22 cellular contexts compared by ENCODE assay signal in the genomic region with DNA sequence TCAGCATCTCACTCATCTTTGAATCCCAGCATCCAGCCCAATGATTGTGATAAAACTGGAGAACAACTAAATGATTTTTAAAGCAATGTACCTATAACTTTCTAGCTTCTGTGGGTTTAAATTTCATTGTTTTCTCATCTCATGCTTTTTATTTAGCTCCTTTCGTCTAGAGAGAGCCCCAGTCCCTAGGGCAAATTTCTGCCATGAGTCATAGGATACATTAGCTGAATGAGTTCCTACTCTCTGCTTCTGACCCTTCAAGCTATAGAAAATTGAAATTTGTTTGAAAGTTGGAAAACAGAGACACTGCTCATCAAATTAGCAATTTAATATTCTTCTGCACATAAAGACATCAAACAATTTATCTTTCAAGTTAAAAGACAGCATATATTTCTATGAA.
DNase-seq lines count a peak whose midpoint lies in the region; ATAC-seq, FAIRE-seq and TF ChIP-seq lines count a peak whose summit lies in the region.
"Had no signal": no experiment of that assay in that cellular context is flagged by ENCODE, and none has a peak within 500 bp of the region (broad histone marks: within the 10 kb centered on the region; RNA-seq: fewer than 3 reads in every experiment).

No MANE protein-coding gene starts in this region.

- H3K4me3 Mint-ChIP-seq in MCF 10A (ENCODE audit: unreplicated experiment): no peak overlapping the region
- no peak overlapping the region for H3K4me3 Mint-ChIP-seq in activated CD4-positive, alpha-beta memory T cell treated with anti-CD3 and anti-CD28 coated beads for 36 hours
- H3K4me3 Mint-ChIP-seq: activated naive CD8-positive, alpha-beta T cell treated with anti-CD3 and anti-CD28 coated beads, Interleukin-2, amount 50 U/mL, for 24 hours had no signal

- TF ChIP-seq POLR2A in breast epithelium (IDR thresholded peaks at IDR 0.05): no peak

- DNase-seq in MCF 10A (ENCODE audit: unreplicated experiment): peak; percentile 32
- no peak for DNase-seq in breast epithelium (ENCODE audit: low spot score in 2 of 2)
- DNase-seq in brain microvascular endothelial cell: peak; percentile 15
- peak in 1 of 2 donors; percentile 49 for DNase-seq in foreskin keratinocyte
- no peak for DNase-seq in nucleus accumbens (lab: John Stamatoyannopoulos, UW)
- DNase-seq in RCC 7860 (ENCODE audit: low spot score): no peak
- DNase-seq in activated CD4-positive, alpha-beta T cell treated with anti-CD3 and anti-CD28 coated beads, Interleukin-2, amount 50 U/mL, for 1 hour: no peak
- DNase-seq in activated CD4-positive, alpha-beta memory T cell treated with anti-CD3 and anti-CD28 coated beads for 36 hours: no peak
- DNase-seq: 8988T; activated CD4-positive, alpha-beta T cell treated with anti-CD3 and anti-CD28 coated beads for 48 hours; activated CD8-positive, alpha-beta memory T cell treated with anti-CD3 and anti-CD28 coated beads, Interleukin-2, amount 50 U/mL, for 4 hours; activated effector memory CD4-positive, alpha-beta T cell treated with anti-CD3 and anti-CD28 coated beads, Interleukin-2, amount 50 U/mL, for 16 hours; activated naive CD8-positive, alpha-beta T cell treated with anti-CD3 and anti-CD28 coated beads, Interleukin-2, amount 50 U/mL, for 24 hours; Calu3; caudate nucleus; erythroblast; left ventricle myocardium inferior; NCI-H526; retina; upper lobe of left lung had no signal

- H3K4me1 Mint-ChIP-seq in MCF 10A (ENCODE audit: insufficient read depth, unreplicated experiment): peaks cover 10% of the 10 kb centered on the region
- peaks cover 18% of the 10 kb centered on the region for H3K4me1 Mint-ChIP-seq in activated CD4-positive, alpha-beta memory T cell treated with anti-CD3 and anti-CD28 coated beads for 36 hours (ENCODE audit: low read depth)

- peaks cover 46% of the 10 kb centered on the region for H3K36me3 Mint-ChIP-seq in MCF 10A (ENCODE audit: insufficient read depth, unreplicated experiment)
- peaks cover 26% of the 10 kb centered on the region for H3K36me3 Mint-ChIP-seq in activated CD4-positive, alpha-beta memory T cell treated with anti-CD3 and anti-CD28 coated beads for 36 hours

- no peak for TF ChIP-seq CTCF in MCF 10A (IDR thresholded peaks at IDR 0.05; ENCODE audit: unreplicated experiment)
- no peak for TF ChIP-seq CTCF in breast epithelium (IDR thresholded peaks at IDR 0.05)
- no peak for TF ChIP-seq CTCF in brain microvascular endothelial cell (IDR thresholded peaks at IDR 0.05; ENCODE audit: low read depth, low read length, missing control alignments)
- TF ChIP-seq CTCF in foreskin keratinocyte (conservative IDR thresholded peaks at IDR 0.05): no peak

- in situ Hi-C loops in brain microvascular endothelial cell (cut with HindIII; ENCODE audit: low pct_ligation_motif_present, low sequenced_read_pairs): no loop called here

- H3K27ac Mint-ChIP-seq in MCF 10A (ENCODE audit: low read depth, unreplicated experiment): peak overlapping the region; percentile 29
- H3K27ac Mint-ChIP-seq in activated CD4-positive, alpha-beta memory T cell treated with anti-CD3 and anti-CD28 coated beads for 36 hours: no peak overlapping the region
- H3K27ac Mint-ChIP-seq: activated naive CD8-positive, alpha-beta T cell treated with anti-CD3 and anti-CD28 coated beads, Interleukin-2, amount 50 U/mL, for 24 hours had no signal

- intact Hi-C loops in MCF 10A (cut with micrococcal nuclease) (no loop called here), breast epithelium (cut with DNase I; ENCODE audit: low total_unique reads) (no loop called here)
- intact Hi-C loops in activated CD4-positive, alpha-beta memory T cell treated with anti-CD3 and anti-CD28 coated beads for 36 hours (cut with micrococcal nuclease): no loop called here

- no peak overlapping the region for H3K27ac ChIP-seq in breast epithelium
- H3K27ac ChIP-seq in brain microvascular endothelial cell: no peak overlapping the region
- no peak overlapping the region for H3K27ac ChIP-seq in foreskin keratinocyte
- H3K27ac ChIP-seq: neutrophil, upper lobe of left lung had no signal

- no peaks in the 10 kb centered on the region for H3K9me3 ChIP-seq in breast epithelium
- H3K9me3 ChIP-seq: left ventricle myocardium inferior, neutrophil, upper lobe of left lung had no signal

- CTCF ChIA-PET in MCF 10A (lab: Yijun Ruan, JAX): interaction anchor here (0.7 to 1.3 kb wide), 4 partner anchors 11 to 682 kb away, joined by 3 to 7 read pairs (median 3); no protein-coding TSS in a partner anchor
- CTCF ChIA-PET in activated CD4-positive, alpha-beta memory T cell treated with anti-CD3 and anti-CD28 coated beads for 36 hours (lab: Charles Lee): interaction anchor here (2.0 kb wide), 1 partner anchor 11 kb away, joined by 6 read pairs; no protein-coding TSS in a partner anchor

- no peaks in the 10 kb centered on the region for H3K36me3 ChIP-seq in breast epithelium
- no peaks in the 10 kb centered on the region for H3K36me3 ChIP-seq in brain microvascular endothelial cell (replicated peaks)
- H3K36me3 ChIP-seq: neutrophil, upper lobe of left lung had no signal

- BruUV-seq in MCF 10A (replicated peaks; lab: Mats Ljungman, UMichigan): no TSS peak

- H3K4me3 ChIP-seq in breast epithelium (no peak overlapping the region), brain microvascular endothelial cell (ENCODE audit: low read depth, low read length) (no peak overlapping the region)
- H3K4me3 ChIP-seq: left ventricle myocardium inferior, upper lobe of left lung had no signal

- no peaks in the 10 kb centered on the region for H3K27me3 Mint-ChIP-seq in MCF 10A (ENCODE audit: insufficient read depth, unreplicated experiment)
- no peaks in the 10 kb centered on the region for H3K27me3 Mint-ChIP-seq in activated CD4-positive, alpha-beta memory T cell treated with anti-CD3 and anti-CD28 coated beads for 36 hours
- H3K27me3 Mint-ChIP-seq: activated naive CD8-positive, alpha-beta T cell treated with anti-CD3 and anti-CD28 coated beads, Interleukin-2, amount 50 U/mL, for 24 hours had no signal

- peak; percentile 85 for ATAC-seq in foreskin keratinocyte
- ATAC-seq: activated naive CD8-positive, alpha-beta T cell treated with anti-CD3 and anti-CD28 coated beads, Interleukin-2, amount 50 U/mL, for 24 hours had no signal

- POLR2A ChIA-PET in MCF 10A (lab: Yijun Ruan, JAX): no interaction called here
- POLR2A ChIA-PET in activated CD4-positive, alpha-beta memory T cell treated with anti-CD3 and anti-CD28 coated beads for 36 hours (lab: Charles Lee): no interaction called here

- no peaks in the 10 kb centered on the region for H3K4me1 ChIP-seq in breast epithelium
- peaks cover 9% of the 10 kb centered on the region for H3K4me1 ChIP-seq in foreskin keratinocyte
- H3K4me1 ChIP-seq: upper lobe of left lung had no signal

- no peaks in the 10 kb centered on the region for H3K9me3 Mint-ChIP-seq in MCF 10A (ENCODE audit: unreplicated experiment)
- no peaks in the 10 kb centered on the region for H3K9me3 Mint-ChIP-seq in activated CD4-positive, alpha-beta memory T cell treated with anti-CD3 and anti-CD28 coated beads for 36 hours
- H3K9me3 Mint-ChIP-seq: activated naive CD8-positive, alpha-beta T cell treated with anti-CD3 and anti-CD28 coated beads, Interleukin-2, amount 50 U/mL, for 24 hours had no signal

- H3K27me3 ChIP-seq in breast epithelium (no peaks in the 10 kb centered on the region), brain microvascular endothelial cell (replicated peaks) (no peaks in the 10 kb centered on the region), foreskin keratinocyte (no peaks in the 10 kb centered on the region)
- H3K27me3 ChIP-seq: neutrophil, upper lobe of left lung had no signal

- FAIRE-seq in RCC 7860 (lab: Jason Lieb, UNC): no peak
- FAIRE-seq: GM18507 had no signal

Comparison
In these comparisons a context has a peak if more than half of its experiments do, and no peak if none do; other contexts are left out.
1. DNase-seq: peak in MCF 10A (single experiment) and brain microvascular endothelial cell (single experiment); none in breast epithelium (0 of 2), nucleus accumbens (0 of 56), RCC 7860 (single experiment), activated CD4-positive, alpha-beta T cell treated with anti-CD3 and anti-CD28 coated beads, Interleukin-2, amount 50 U/mL, for 1 hour (single experiment) and activated CD4-positive, alpha-beta memory T cell treated with anti-CD3 and anti-CD28 coated beads for 36 hours (single experiment).